ENCODE assay signal across 8 cellular contexts in the genomic region with DNA sequence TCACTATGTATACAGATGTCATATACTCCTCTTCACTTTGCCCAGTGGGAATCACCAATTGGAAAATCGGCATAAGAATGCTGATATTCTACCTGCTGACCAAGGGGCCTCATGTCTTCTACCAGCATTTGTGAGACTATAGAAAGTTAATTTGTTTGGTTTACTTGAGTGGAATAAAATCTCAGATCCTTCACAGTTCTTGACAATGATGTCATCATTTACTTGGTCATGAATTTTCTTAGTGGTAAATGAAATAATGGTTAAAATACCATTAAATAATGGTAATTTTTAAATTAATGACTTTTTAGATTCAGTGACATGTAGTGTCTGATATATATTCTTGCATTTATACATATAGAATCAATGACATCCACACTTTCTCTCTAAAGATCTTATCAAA.
"Had no signal": no experiment of that assay in that cellular context is flagged by ENCODE, and none has a peak within 500 bp of the region (broad histone marks: within the 10 kb centered on the region; RNA-seq: fewer than 3 reads in every experiment).

No MANE protein-coding gene starts in this region.

- H3K27me3 Mint-ChIP-seq: IgD-negative memory B cell had no signal

- H3K9ac ChIP-seq: KMS-11 had no signal

- H3K27ac Mint-ChIP-seq: IgD-negative memory B cell had no signal

- H3K4me3 ChIP-seq: K562 had no signal

- DNase-seq: IMR-90, KBM-7, KG1 had no signal

- FAIRE-seq: HTR-8/SVneo, K562 had no signal

- H3K4me1 Mint-ChIP-seq: IgD-negative memory B cell had no signal

- H3K27ac ChIP-seq: HL-60, KMS-11 had no signal

- H3K4me3 Mint-ChIP-seq: IgD-negative memory B cell had no signal

- ATAC-seq: K562 had no signal

- H3K4me2 ChIP-seq: KMS-11 had no signal
